In genomic region chr2:170181602-170182001, GRCh38 we compare ENCODE assay signal across 27 cellular contexts. TPM values are rescaled to one million over a fixed set of nuclear protein-coding genes. Genes with fewer than 3 reads are reported as not detected.
"Had no signal": no experiment of that assay in that cellular context is flagged by ENCODE, and none has a peak within 500 bp of the region (broad histone marks: within the 10 kb centered on the region; RNA-seq: fewer than 3 reads in every experiment).

No MANE protein-coding gene starts in this region.

- H3K4me1 Mint-ChIP-seq: memory B cell had no signal

- H3K9me3 ChIP-seq: right lobe of liver, upper lobe of right lung had no signal

- DNase-seq: effector memory CD8-positive, alpha-beta T cell; glutamatergic neuron; immature natural killer cell; kidney; left cardiac atrium; left ventricle myocardium inferior; lower lobe of right lung; midbrain; psoas muscle; retina; right lobe of liver; spleen; stimulated activated CD4-positive, alpha-beta T cell treated with anti-CD3 and anti-CD28 coated beads, Interleukin-15, amount 100 ng/mL, for 24 hours; stimulated activated CD4-positive, alpha-beta T cell treated with anti-CD3 and anti-CD28 coated beads, Interleukin-1b, Interleukin-23, amount 100 ng/mL, for 48 hours; stimulated activated CD4-positive, alpha-beta T cell treated with anti-CD3 and anti-CD28 coated beads, Interleukin-4, amount 100 ng/mL, for 24 hours; upper lobe of right lung had no signal

- H3K36me3 ChIP-seq: esophagus muscularis mucosa, gastroesophageal sphincter, left ventricle myocardium inferior, lower lobe of right lung, right lobe of liver, spleen, tibial nerve, upper lobe of right lung, vagina had no signal

- H3K4me1 ChIP-seq: esophagus muscularis mucosa, gastroesophageal sphincter, left ventricle myocardium inferior, lower lobe of right lung, psoas muscle, right lobe of liver, upper lobe of right lung, vagina had no signal

- H3K4me3 ChIP-seq: esophagus muscularis mucosa, gastroesophageal sphincter, left ventricle myocardium inferior, lower lobe of right lung, psoas muscle, right lobe of liver, spleen, tibial nerve, upper lobe of right lung, vagina had no signal

- H3K36me3 Mint-ChIP-seq: immature natural killer cell; memory B cell; stimulated activated memory B cell treated with anti-CD40 and anti-IgM and Interleukin-4, amounts not matched to agents 10 μg/mL and 1 μg/mL and 100 μg/mL, for 72 hours had no signal

- ATAC-seq: effector memory CD8-positive, alpha-beta T cell; gastroesophageal sphincter; left cardiac atrium; lower lobe of right lung; natural killer cell treated with Interleukin-12 subunit alpha and Interleukin-12 subunit beta and Interleukin-15 and Interleukin-18, amount 100 ng/mL, for 72 hours; psoas muscle; right lobe of liver; stimulated activated memory B cell treated with anti-CD40 and anti-IgM and Interleukin-4, amounts not matched to agents 10 μg/mL and 1 μg/mL and 100 μg/mL, for 72 hours; upper lobe of right lung had no signal

- H3K27me3 ChIP-seq: esophagus muscularis mucosa, gastroesophageal sphincter, right lobe of liver, spleen, tibial nerve, upper lobe of right lung, vagina had no signal

- H3K27ac Mint-ChIP-seq: dendritic cell treated with granulocyte-macrophage colony-stimulating factor and Interleukin-4, amounts not matched to agents 40 ng/mL and 50 ng/mL, for 4 days; effector memory CD8-positive, alpha-beta T cell; memory B cell; natural killer cell treated with Interleukin-12 subunit alpha and Interleukin-12 subunit beta and Interleukin-15 and Interleukin-18, amount 100 ng/mL, for 72 hours; stimulated activated memory B cell treated with anti-CD40 and anti-IgM and Interleukin-4, amounts not matched to agents 10 μg/mL and 1 μg/mL and 100 μg/mL, for 72 hours; stimulated activated naive CD8-positive, alpha-beta T cell treated with anti-CD3 and anti-CD28 coated beads, Interleukin-15, Interleukin-2, amounts not matched to agents 100 ng/mL and 50 ng/mL, for 24 hours had no signal

- H3K27me3 Mint-ChIP-seq: dendritic cell treated with granulocyte-macrophage colony-stimulating factor and Interleukin-4, amounts not matched to agents 40 ng/mL and 50 ng/mL, for 4 days; effector memory CD8-positive, alpha-beta T cell; natural killer cell treated with Interleukin-12 subunit alpha and Interleukin-12 subunit beta and Interleukin-15 and Interleukin-18, amount 100 ng/mL, for 72 hours; stimulated activated memory B cell treated with anti-CD40 and anti-IgM and Interleukin-4, amounts not matched to agents 10 μg/mL and 1 μg/mL and 100 μg/mL, for 72 hours; stimulated activated naive CD8-positive, alpha-beta T cell treated with anti-CD3 and anti-CD28 coated beads, Interleukin-15, Interleukin-2, amounts not matched to agents 100 ng/mL and 50 ng/mL, for 24 hours had no signal

- H3K4me3 Mint-ChIP-seq: dendritic cell treated with granulocyte-macrophage colony-stimulating factor and Interleukin-4, amounts not matched to agents 40 ng/mL and 50 ng/mL, for 4 days; effector memory CD8-positive, alpha-beta T cell; memory B cell; natural killer cell treated with Interleukin-12 subunit alpha and Interleukin-12 subunit beta and Interleukin-15 and Interleukin-18, amount 100 ng/mL, for 72 hours; stimulated activated memory B cell treated with anti-CD40 and anti-IgM and Interleukin-4, amounts not matched to agents 10 μg/mL and 1 μg/mL and 100 μg/mL, for 72 hours; stimulated activated naive CD8-positive, alpha-beta T cell treated with anti-CD3 and anti-CD28 coated beads, Interleukin-15, Interleukin-2, amounts not matched to agents 100 ng/mL and 50 ng/mL, for 24 hours had no signal

- H3K27ac ChIP-seq: epithelial cell of prostate, esophagus muscularis mucosa, gastroesophageal sphincter, left ventricle myocardium inferior, lower lobe of right lung, psoas muscle, right lobe of liver, tibial nerve, upper lobe of right lung, vagina had no signal

RNA-seq across cellular contexts. Expression of gene MYO3B, which starts 3.7 kb away (rescaled TPM):
- total RNA-seq: gastroesophageal sphincter, left cardiac atrium, lower lobe of right lung, omental fat pad had no signal
- polyA plus RNA-seq: immature natural killer cell, psoas muscle had no signal
